ENCODE assay signal across 31 cellular contexts in the genomic region with DNA sequence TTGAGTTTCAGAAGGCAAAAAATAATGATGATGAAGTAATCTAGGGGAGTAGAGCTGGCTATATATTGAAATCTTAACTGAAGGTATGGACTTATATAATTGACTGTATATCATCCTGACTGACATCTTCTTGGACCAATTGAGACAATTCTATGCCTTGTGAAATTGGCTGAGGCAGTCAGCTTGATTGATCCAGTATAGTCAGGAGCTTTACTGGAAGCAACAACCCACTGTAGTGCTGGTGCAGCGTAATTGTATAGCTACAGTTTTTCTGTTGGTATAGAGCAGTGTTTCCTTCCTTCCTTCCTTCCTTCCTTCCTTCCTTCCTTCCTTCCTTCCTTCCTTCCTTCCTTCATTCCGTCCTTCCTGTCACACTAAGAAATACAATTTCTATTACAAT.
"Had no signal": no experiment of that assay in that cellular context is flagged by ENCODE, and none has a peak within 500 bp of the region (broad histone marks: within the 10 kb centered on the region; RNA-seq: fewer than 3 reads in every experiment).

No MANE protein-coding gene starts in this region.

- H3K4me3 ChIP-seq: adrenal gland, body of pancreas, breast epithelium had no signal

- H3K4me1 ChIP-seq: adrenal gland, breast epithelium had no signal

- ATAC-seq: activated CD8-positive, alpha-beta T cell treated with anti-CD3 and anti-CD28 coated beads for 36 hours; activated naive CD4-positive, alpha-beta T cell treated with anti-CD3 and anti-CD28 coated beads, Interleukin-2, amount 50 U/mL, for 72 hours; activated T-cell treated with anti-CD3 and anti-CD28 coated beads, Interleukin-2, amount 50 U/mL, for 4 hours; activated T-cell treated with anti-CD3 and anti-CD28 coated beads, Interleukin-2, amount 50 U/mL, for 72 hours; activated T-helper 17 cell treated with anti-CD3 and anti-CD28 coated beads, Interleukin-2, amount 50 U/mL, for 72 hours; body of pancreas had no signal

- H3K27me3 ChIP-seq: adrenal gland, body of pancreas, brain microvascular endothelial cell, breast epithelium had no signal

- DNase-seq: activated B cell treated with CpG ODN at 0.5 μM for 24 hours; activated CD4-positive, alpha-beta memory T cell treated with anti-CD3 and anti-CD28 coated beads for 36 hours; activated CD4-positive, alpha-beta T cell treated with anti-CD3 and anti-CD28 coated beads for 4 hours; activated CD4-positive, alpha-beta T cell treated with anti-CD3 and anti-CD28 coated beads, Interleukin-2, amount 10 ng/mL, durations not matched to agents 24 days and 14 days; activated CD4-positive, alpha-beta T cell treated with anti-CD3 and anti-CD28 coated beads, Interleukin-2, amount 50 U/mL, for 1 hour; activated CD4-positive, alpha-beta T cell treated with anti-CD3 and anti-CD28 coated beads, Interleukin-2, amount 50 U/mL, for 4 hours; activated CD4-positive, CD25-positive, alpha-beta regulatory T cell treated with anti-CD3 and anti-CD28 coated beads, Interleukin-2, amount 50 U/mL, for 72 hours; activated CD8-positive, alpha-beta memory T cell treated with anti-CD3 and anti-CD28 coated beads, Interleukin-2, amount 50 U/mL, for 4 hours; activated CD8-positive, alpha-beta T cell treated with anti-CD3 and anti-CD28 coated beads for 36 hours; activated effector memory CD4-positive, alpha-beta T cell treated with anti-CD3 and anti-CD28 coated beads, Interleukin-2, amount 50 U/mL, for 16 hours; activated gamma-delta T cell treated with Interleukin-2 at 50 U/mL for 16 hours; activated naive CD4-positive, alpha-beta T cell; activated naive CD4-positive, alpha-beta T cell treated with anti-CD3 and anti-CD28 coated beads for 36 hours; activated naive CD4-positive, alpha-beta T cell treated with anti-CD3 and anti-CD28 coated beads, Interleukin-2, amount 50 U/mL, for 16 hours; activated naive CD8-positive, alpha-beta T cell treated with anti-CD3 and anti-CD28 coated beads for 36 hours; activated T-cell treated with anti-CD3 and anti-CD28 coated beads for 4 hours; activated T-cell treated with anti-CD3 and anti-CD28 coated beads, Interleukin-2, amount 50 U/mL, for 1 hour; activated T-cell treated with anti-CD3 and anti-CD28 coated beads, Interleukin-2, amount 50 U/mL, for 4 hours; activated T-cell treated with anti-CD3 and anti-CD28 coated beads, Interleukin-2, amount 50 U/mL, for 72 hours; adrenal gland; amniotic stem cell; aorta; body of pancreas; brain microvascular endothelial cell; central memory CD4-positive, alpha-beta T cell; T-helper 2 cell; T-helper 9 cell had no signal

- H3K36me3 ChIP-seq: adrenal gland, brain microvascular endothelial cell, breast epithelium had no signal

- H3K27ac ChIP-seq: adrenal gland, body of pancreas, brain microvascular endothelial cell, breast epithelium, VCaP had no signal

- H3K9me3 ChIP-seq: adrenal gland, body of pancreas, breast epithelium had no signal
